26 cellular contexts compared by ENCODE assay signal in genomic region chr15:50265620-50266019, GRCh38. TPM values are rescaled to one million over a fixed set of nuclear protein-coding genes. Genes with fewer than 3 reads are reported as not detected.
DNase-seq lines count a peak whose midpoint lies in the region; ATAC-seq and TF ChIP-seq lines count a peak whose summit lies in the region.
"Had no signal": no experiment of that assay in that cellular context is flagged by ENCODE, and none has a peak within 500 bp of the region (broad histone marks: within the 10 kb centered on the region; RNA-seq: fewer than 3 reads in every experiment).

Gene HDC (minus strand): TSS chr15:50265726. CDS start chr15:50265623, 103 bp downstream.

- WGBS in IMR-90 (ENCODE audit: extremely low coverage in 2 of 2, insufficient read length in 1 of 2), 2 experiments = 86% methylated on average over 4 of the region's 9 CpGs; no CpG with 5 or more reads in 1 of the 2 experiments

- CTCF ChIA-PET in IMR-90 (lab: Yijun Ruan, JAX) = no interaction called here

- DNase-seq in activated CD4-positive, alpha-beta T cell treated with anti-CD3 and anti-CD28 coated beads, Interleukin-2, amount 10 ng/mL, durations not matched to agents 24 days and 14 days = peak; percentile 49
- no peak for DNase-seq in activated CD4-positive, alpha-beta T cell treated with anti-CD3 and anti-CD28 coated beads for 4 hours
- DNase-seq in IMR-90 (no peak), neural progenitor cell (ENCODE audit: low spot score) (peak; percentile 85), A172 (ENCODE audit: low spot score) (no peak), LoVo (ENCODE audit: low spot score) (no peak)
- DNase-seq in activated T-helper 2 cell treated with anti-CD3 and anti-CD28 coated beads, Interferon-gamma antibody, Interleukin-2, Interleukin-4, amounts not matched to agents 10 μg/mL and 5 μg/mL and 100 μg/mL, durations not matched to agents 14 hours and 24 hours and 36 hours (ENCODE audit: low spot score) = no peak
- DNase-seq: activated CD4-positive, CD25-positive, alpha-beta regulatory T cell; activated CD8-positive, alpha-beta T cell treated with anti-CD3 and anti-CD28 coated beads, Interleukin-2, amount 10 ng/mL, durations not matched to agents 7 days and 5 days; activated naive CD4-positive, alpha-beta T cell; aorta; central memory CD4-positive, alpha-beta T cell; mucosa of descending colon; NCI-H146; NK-92 treated with Interleukin-12 subunit alpha and Interleukin-12 subunit beta, amount 100 ng/mL, for 24 hours; nucleus accumbens; small intestine; stimulated activated CD4-positive, alpha-beta T cell treated with anti-CD3 and anti-CD28 coated beads, Interleukin-2, amount 100 ng/mL, for 24 hours; testis; uterus had no signal

- no peak within 1 kb of the TSS for H2BK120ac ChIP-seq in IMR-90 (ENCODE audit: low read depth, low read length)

- peak within 1 kb of the TSS; percentile 31 for H2AK9ac ChIP-seq in IMR-90 (replicated peaks; ENCODE audit: low read depth, low read length, poor library complexity)

- intact Hi-C loops in activated CD4-positive, alpha-beta T cell treated with anti-CD3 and anti-CD28 coated beads, Interleukin-2, amount 10 ng/mL, durations not matched to agents 24 days and 14 days (cut with micrococcal nuclease) = no loop called here
- intact Hi-C loops in IMR-90 (cut with micrococcal nuclease) = no loop called here
- intact Hi-C loops in activated T-helper 2 cell treated with anti-CD3 and anti-CD28 coated beads, Interferon-gamma antibody, Interleukin-2, Interleukin-4, amounts not matched to agents 10 μg/mL and 5 μg/mL and 100 μg/mL, durations not matched to agents 14 hours and 24 hours and 36 hours (cut with micrococcal nuclease) = no loop called here

- no peak within 1 kb of the TSS for H2BK15ac ChIP-seq in IMR-90 (ENCODE audit: low read depth, low read length)

- dilution Hi-C loops in IMR-90 (cut with HindIII; ENCODE audit: low sequenced_read_pairs, unreplicated experiment) = no loop called here

- no peak within 1 kb of the TSS for H3K4me3 Mint-ChIP-seq in activated CD4-positive, alpha-beta T cell treated with anti-CD3 and anti-CD28 coated beads, Interleukin-2, amount 10 ng/mL, durations not matched to agents 24 days and 14 days
- no peak within 1 kb of the TSS for H3K4me3 Mint-ChIP-seq in activated T-helper 2 cell treated with anti-CD3 and anti-CD28 coated beads, Interferon-gamma antibody, Interleukin-2, Interleukin-4, amounts not matched to agents 10 μg/mL and 5 μg/mL and 100 μg/mL, durations not matched to agents 14 hours and 24 hours and 36 hours (ENCODE audit: low read depth)
- H3K4me3 Mint-ChIP-seq in neural progenitor cell = no peak within 1 kb of the TSS
- H3K4me3 Mint-ChIP-seq: activated CD8-positive, alpha-beta T cell treated with anti-CD3 and anti-CD28 coated beads, Interleukin-2, amount 10 ng/mL, durations not matched to agents 7 days and 5 days; stimulated activated memory B cell treated with anti-CD40 and anti-IgM and Interleukin-4, amounts not matched to agents 10 μg/mL and 1 μg/mL and 100 μg/mL, for 72 hours; T-helper 2 cell treated with Interferon-gamma antibody and Interleukin-4, amounts not matched to agents 5 μg/mL and 100 μg/mL, for 36 hours had no signal

- no peak within 1 kb of the TSS for H3K14ac ChIP-seq in IMR-90 (replicated peaks; ENCODE audit: low read depth, low read length)

- no peak for ATAC-seq in IMR-90 (ENCODE audit: low read depth)
- no peak for ATAC-seq in HG02571 (IDR thresholded peaks at IDR 0.05; ENCODE audit: unreplicated experiment)
- ATAC-seq: activated CD8-positive, alpha-beta T cell treated with anti-CD3 and anti-CD28 coated beads, Interleukin-2, amount 10 ng/mL, durations not matched to agents 7 days and 5 days; mucosa of descending colon; stimulated activated memory B cell treated with anti-CD40 and anti-IgM and Interleukin-4, amounts not matched to agents 10 μg/mL and 1 μg/mL and 100 μg/mL, for 72 hours had no signal

- no peaks in the 10 kb centered on the region for H3K27me3 Mint-ChIP-seq in activated CD4-positive, alpha-beta T cell treated with anti-CD3 and anti-CD28 coated beads, Interleukin-2, amount 10 ng/mL, durations not matched to agents 24 days and 14 days
- H3K27me3 Mint-ChIP-seq in activated T-helper 2 cell treated with anti-CD3 and anti-CD28 coated beads, Interferon-gamma antibody, Interleukin-2, Interleukin-4, amounts not matched to agents 10 μg/mL and 5 μg/mL and 100 μg/mL, durations not matched to agents 14 hours and 24 hours and 36 hours (ENCODE audit: low read depth) = no peaks in the 10 kb centered on the region
- peaks cover 6% of the 10 kb centered on the region for H3K27me3 Mint-ChIP-seq in neural progenitor cell (ENCODE audit: insufficient read depth, low read depth)

- H2AFZ ChIP-seq in IMR-90 (replicated peaks; ENCODE audit: low read length, poor library complexity) = no peak within 1 kb of the TSS
- no peak within 1 kb of the TSS for H2AFZ ChIP-seq in neural progenitor cell (replicated peaks)

- H3K36me3 Mint-ChIP-seq in activated CD4-positive, alpha-beta T cell treated with anti-CD3 and anti-CD28 coated beads, Interleukin-2, amount 10 ng/mL, durations not matched to agents 24 days and 14 days (ENCODE audit: low read depth) = peaks cover 7% of the 10 kb centered on the region
- peaks cover 5% of the 10 kb centered on the region for H3K36me3 Mint-ChIP-seq in activated T-helper 2 cell treated with anti-CD3 and anti-CD28 coated beads, Interferon-gamma antibody, Interleukin-2, Interleukin-4, amounts not matched to agents 10 μg/mL and 5 μg/mL and 100 μg/mL, durations not matched to agents 14 hours and 24 hours and 36 hours (ENCODE audit: low read depth)
- no peaks in the 10 kb centered on the region for H3K36me3 Mint-ChIP-seq in neural progenitor cell

- peaks cover 6% of the 10 kb centered on the region for H3K9me3 Mint-ChIP-seq in activated CD4-positive, alpha-beta T cell treated with anti-CD3 and anti-CD28 coated beads, Interleukin-2, amount 10 ng/mL, durations not matched to agents 24 days and 14 days
- H3K9me3 Mint-ChIP-seq in activated T-helper 2 cell treated with anti-CD3 and anti-CD28 coated beads, Interferon-gamma antibody, Interleukin-2, Interleukin-4, amounts not matched to agents 10 μg/mL and 5 μg/mL and 100 μg/mL, durations not matched to agents 14 hours and 24 hours and 36 hours = peaks cover 16% of the 10 kb centered on the region
- no peaks in the 10 kb centered on the region for H3K9me3 Mint-ChIP-seq in neural progenitor cell

- H4K5ac ChIP-seq in IMR-90 (ENCODE audit: low read depth, low read length) = no peak within 1 kb of the TSS

- H3K9ac ChIP-seq in IMR-90 (ENCODE audit: low read depth, low read length) = no peak within 1 kb of the TSS
- H3K9ac ChIP-seq in neural progenitor cell = no peak within 1 kb of the TSS
- H3K9ac ChIP-seq: BLaER1 treated with 17β-estradiol and CSF1 and Interleukin-3, amounts not matched to agents 10 nM and 100 nM had no signal

- H3K18ac ChIP-seq in IMR-90 (ENCODE audit: low read depth, low read length) = no peak within 1 kb of the TSS

- no peak for TF ChIP-seq POLR2A in IMR-90 (IDR thresholded peaks at IDR 0.05; ENCODE audit: low read depth, low read length)

- POLR2A ChIA-PET in IMR-90 (lab: Charles Lee; ENCODE audit: unreplicated experiment) = no interaction called here

- no peak for TF ChIP-seq CTCF in IMR-90 (conservative IDR thresholded peaks at IDR 0.05; ENCODE audit: low read depth, low read length)
- TF ChIP-seq CTCF in neural progenitor cell (IDR thresholded peaks at IDR 0.05) = no peak

- H3K9me3 ChIP-seq in IMR-90 (ENCODE audit: control insufficient read depth, insufficient read depth, low read length) (0 out of 2 replicates have a peak, but pooled peaks cover 2% of the 10 kb centered on the region), neural progenitor cell (ENCODE audit: low read depth) (no peaks in the 10 kb centered on the region)
- H3K9me3 ChIP-seq: mucosa of descending colon, testis, uterus had no signal

- H3K4me2 ChIP-seq in IMR-90 (ENCODE audit: low read depth, low read length) (no peak within 1 kb of the TSS), neural progenitor cell (peak within 1 kb of the TSS; percentile 28)
- H3K4me2 ChIP-seq: BLaER1 treated with 17β-estradiol and CSF1 and Interleukin-3, amounts not matched to agents 10 nM and 100 nM had no signal

- no TSS peak for BruUV-seq in IMR-90 (replicated peaks; lab: Mats Ljungman, UMichigan)

- no peak within 1 kb of the TSS for H4K91ac ChIP-seq in IMR-90 (ENCODE audit: insufficient read depth, low read depth, low read length)

- TF ChIP-seq RAD21 in IMR-90 (IDR thresholded peaks at IDR 0.05; ENCODE audit: low read length) = no peak

- no peak within 1 kb of the TSS for H3K56ac ChIP-seq in IMR-90 (ENCODE audit: extremely low read depth, insufficient read depth, low read length)

- no peak within 1 kb of the TSS for H2AK5ac ChIP-seq in IMR-90 (ENCODE audit: low read depth, low read length)

- H3K4me3 ChIP-seq in IMR-90 (ENCODE audit: insufficient read depth, low read depth, low read length) = no peak within 1 kb of the TSS
- no peak within 1 kb of the TSS for H3K4me3 ChIP-seq in neural progenitor cell
- H3K4me3 ChIP-seq: BLaER1 treated with 17β-estradiol and CSF1 and Interleukin-3, amounts not matched to agents 10 nM and 100 nM; mucosa of descending colon; testis; uterus had no signal

- H3K4me1 ChIP-seq in IMR-90 (ENCODE audit: control insufficient read depth, insufficient read depth, low read length) (no peaks in the 10 kb centered on the region), neural progenitor cell (peaks cover 11% of the 10 kb centered on the region)
- H3K4me1 ChIP-seq: testis, uterus had no signal

- H2BK20ac ChIP-seq in IMR-90 (ENCODE audit: low read depth, low read length) = no peak within 1 kb of the TSS

- no peak within 1 kb of the TSS for H2BK5ac ChIP-seq in IMR-90 (ENCODE audit: low read depth, low read length, poor library complexity, severe bottlenecking)

- in situ Hi-C loops in IMR-90 (cut with MboI; ENCODE audit: low sequenced_read_pairs) = no loop called here

- no peak within 1 kb of the TSS for H3K4ac ChIP-seq in IMR-90 (ENCODE audit: low read depth, low read length)

- H3K36me3 ChIP-seq in IMR-90 (ENCODE audit: control insufficient read depth, insufficient read depth, low read length) = no peaks in the 10 kb centered on the region
- H3K36me3 ChIP-seq in neural progenitor cell = no peaks in the 10 kb centered on the region
- H3K36me3 ChIP-seq: BLaER1 treated with 17β-estradiol and CSF1 and Interleukin-3, amounts not matched to agents 10 nM and 100 nM; uterus had no signal

- H3K27me3 ChIP-seq in IMR-90 (ENCODE audit: control insufficient read depth, insufficient read depth, low read length) (peaks cover 7% of the 10 kb centered on the region), neural progenitor cell (no peaks in the 10 kb centered on the region)
- H3K27me3 ChIP-seq: BLaER1 treated with 17β-estradiol and CSF1 and Interleukin-3, amounts not matched to agents 10 nM and 100 nM; testis; uterus had no signal

- H4K8ac ChIP-seq in IMR-90 (ENCODE audit: low read depth in 2 of 2, low read length in 2 of 2) = no peak within 1 kb of the TSS

- no peaks in the 10 kb centered on the region for H3K9me1 ChIP-seq in IMR-90 (ENCODE audit: insufficient read depth, low read length)

- H3K27ac ChIP-seq in IMR-90 (ENCODE audit: insufficient read depth, low read length) (no peak within 1 kb of the TSS), neural progenitor cell (no peak within 1 kb of the TSS)
- H3K27ac ChIP-seq: BLaER1 treated with 17β-estradiol and CSF1 and Interleukin-3, amounts not matched to agents 10 nM and 100 nM; testis; uterus had no signal

- no peak within 1 kb of the TSS for H3K23ac ChIP-seq in IMR-90 (ENCODE audit: low read depth, low read length)

- H3K4me1 Mint-ChIP-seq in activated CD4-positive, alpha-beta T cell treated with anti-CD3 and anti-CD28 coated beads, Interleukin-2, amount 10 ng/mL, durations not matched to agents 24 days and 14 days = peaks cover 39% of the 10 kb centered on the region
- peaks cover 41% of the 10 kb centered on the region for H3K4me1 Mint-ChIP-seq in activated T-helper 2 cell treated with anti-CD3 and anti-CD28 coated beads, Interferon-gamma antibody, Interleukin-2, Interleukin-4, amounts not matched to agents 10 μg/mL and 5 μg/mL and 100 μg/mL, durations not matched to agents 14 hours and 24 hours and 36 hours (ENCODE audit: low read depth)
- H3K4me1 Mint-ChIP-seq in neural progenitor cell = peaks cover 19% of the 10 kb centered on the region

- no peaks in the 10 kb centered on the region for H3K79me2 ChIP-seq in neural progenitor cell (ENCODE audit: low read depth)

- H3K79me1 ChIP-seq in IMR-90 (ENCODE audit: low read depth in 1 of 2, low read length in 2 of 2) = no peaks in the 10 kb centered on the region

- H3K27ac Mint-ChIP-seq in activated CD4-positive, alpha-beta T cell treated with anti-CD3 and anti-CD28 coated beads, Interleukin-2, amount 10 ng/mL, durations not matched to agents 24 days and 14 days = peak within 1 kb of the TSS; percentile 95
- peak within 1 kb of the TSS; percentile 98 for H3K27ac Mint-ChIP-seq in activated T-helper 2 cell treated with anti-CD3 and anti-CD28 coated beads, Interferon-gamma antibody, Interleukin-2, Interleukin-4, amounts not matched to agents 10 μg/mL and 5 μg/mL and 100 μg/mL, durations not matched to agents 14 hours and 24 hours and 36 hours
- peak within 1 kb of the TSS; percentile 70 for H3K27ac Mint-ChIP-seq in neural progenitor cell
- H3K27ac Mint-ChIP-seq: stimulated activated memory B cell treated with anti-CD40 and anti-IgM and Interleukin-4, amounts not matched to agents 10 μg/mL and 1 μg/mL and 100 μg/mL, for 72 hours; T-helper 2 cell treated with Interferon-gamma antibody and Interleukin-4, amounts not matched to agents 5 μg/mL and 100 μg/mL, for 36 hours had no signal

- peaks cover 13% of the 10 kb centered on the region for H3F3A ChIP-seq in neural progenitor cell (ENCODE audit: low read depth)

- H4K20me1 ChIP-seq in IMR-90 (ENCODE audit: insufficient read depth, low read length) (no peaks in the 10 kb centered on the region), neural progenitor cell (ENCODE audit: low read depth) (peaks cover 5% of the 10 kb centered on the region)
- H4K20me1 ChIP-seq: BLaER1 treated with 17β-estradiol and CSF1 and Interleukin-3, amounts not matched to agents 10 nM and 100 nM had no signal

RNA-seq across cellular contexts. Expression of gene HDC, which starts in this region (rescaled TPM):
- 2.7 and 3.1 TPM in 2 replicates for total RNA-seq in activated CD4-positive, alpha-beta T cell treated with anti-CD3 and anti-CD28 coated beads, Interleukin-2, amount 10 ng/mL, durations not matched to agents 24 days and 14 days
- total RNA-seq in IMR-90 (2012; rRNA removed) (not detected in 2 replicates), neural progenitor cell (ENCODE audit: low replicate concordance) (0.62 TPM in 1 of 2 replicates, not detected in the other)
- not detected in 2 replicates for polyA plus RNA-seq in IMR-90 (2012; rRNA removed)
- not detected in 2 replicates for polyA plus RNA-seq in IMR-90 (2012; cell fraction: cytosol; rRNA removed)
- polyA plus RNA-seq in IMR-90 (2012; cell fraction: nucleus; rRNA removed; ENCODE audit: low replicate concordance) = 0.03 and 0.11 TPM in 2 replicates
- total RNA-seq in activated T-helper 2 cell treated with anti-CD3 and anti-CD28 coated beads, Interferon-gamma antibody, Interleukin-2, Interleukin-4, amounts not matched to agents 10 μg/mL and 5 μg/mL and 100 μg/mL, durations not matched to agents 14 hours and 24 hours and 36 hours = 8.7 and 9.3 TPM in 2 replicates
- 0.29 and 0.62 TPM in 2 replicates for total RNA-seq in A172 (2014; rRNA removed; shearing (Covaris generic))
- total RNA-seq: dermis microvascular lymphatic vessel endothelial cell, MCF 10A had no signal

Comparison
In these comparisons a context has a peak if more than half of its experiments do, and no peak if none do; other contexts are left out.
1. Peak in DNase-seq and H3K4me2 ChIP-seq in neural progenitor cell; RNA of the gene not detected or under 1 TPM.